ENCODE assay signal across 20 cellular contexts in genomic region chr9:36950389-36950788, GRCh38.
"Had no signal": no experiment of that assay in that cellular context is flagged by ENCODE, and none has a peak within 500 bp of the region (broad histone marks: within the 10 kb centered on the region; RNA-seq: fewer than 3 reads in every experiment).

No MANE protein-coding gene starts in this region.

- DNase-seq: activated CD4-positive, alpha-beta T cell treated with anti-CD3 and anti-CD28 coated beads for 4 hours; activated CD4-positive, alpha-beta T cell treated with anti-CD3 and anti-CD28 coated beads, Interleukin-2, amount 50 U/mL, for 48 hours; activated gamma-delta T cell; activated naive CD4-positive, alpha-beta T cell treated with anti-CD3 and anti-CD28 coated beads, Interleukin-2, amount 50 U/mL, for 16 hours; activated naive CD8-positive, alpha-beta T cell treated with anti-CD3 and anti-CD28 coated beads, Interleukin-2, amount 50 U/mL, for 24 hours; activated T-cell treated with anti-CD3 and anti-CD28 coated beads, Interleukin-2, amount 50 U/mL, for 72 hours; erythroblast; foreskin fibroblast; left ventricle myocardium superior; mammary epithelial cell; mucosa of descending colon; nucleus accumbens; right cardiac atrium; stimulated activated CD4-positive, alpha-beta T cell treated with anti-CD3 and anti-CD28 coated beads, Interleukin-12 subunit alpha, Interleukin-12 subunit beta, amount 100 ng/mL, for 4 hours; stimulated activated CD4-positive, alpha-beta T cell treated with anti-CD3 and anti-CD28 coated beads, Interleukin-4, amount 100 ng/mL, for 4 hours; stimulated activated naive CD8-positive, alpha-beta T cell treated with anti-CD3 and anti-CD28 coated beads, Interleukin-15, amount 100 ng/mL, for 72 hours; T-helper 9 cell had no signal

- H3K27ac Mint-ChIP-seq: activated naive CD8-positive, alpha-beta T cell treated with anti-CD3 and anti-CD28 coated beads, Interleukin-2, amount 50 U/mL, for 24 hours; activated T-cell treated with anti-CD3 and anti-CD28 coated beads, Interleukin-2, amount 50 U/mL, for 72 hours had no signal

- H3K4me1 ChIP-seq: parathyroid adenoma, tibial artery had no signal

- H3K4me3 ChIP-seq: cardiac muscle cell, mucosa of descending colon, tibial artery had no signal

- H3K4me1 Mint-ChIP-seq: stimulated activated naive CD8-positive, alpha-beta T cell treated with anti-CD3 and anti-CD28 coated beads, Interleukin-15, amount 100 ng/mL, for 72 hours had no signal

- H3K9me3 Mint-ChIP-seq: activated naive CD8-positive, alpha-beta T cell treated with anti-CD3 and anti-CD28 coated beads, Interleukin-2, amount 50 U/mL, for 24 hours; activated T-cell treated with anti-CD3 and anti-CD28 coated beads, Interleukin-2, amount 50 U/mL, for 72 hours; stimulated activated naive CD8-positive, alpha-beta T cell treated with anti-CD3 and anti-CD28 coated beads, Interleukin-15, amount 100 ng/mL, for 72 hours had no signal

- H3K36me3 ChIP-seq: cardiac muscle cell, tibial artery had no signal

- ATAC-seq: activated naive CD8-positive, alpha-beta T cell treated with anti-CD3 and anti-CD28 coated beads, Interleukin-2, amount 50 U/mL, for 24 hours; activated T-cell treated with anti-CD3 and anti-CD28 coated beads, Interleukin-2, amount 50 U/mL, for 72 hours; left ventricle myocardium superior; mucosa of descending colon; right cardiac atrium; stimulated activated naive CD8-positive, alpha-beta T cell treated with anti-CD3 and anti-CD28 coated beads, Interleukin-15, amount 100 ng/mL, for 72 hours had no signal

- H3K4me3 Mint-ChIP-seq: activated naive CD8-positive, alpha-beta T cell treated with anti-CD3 and anti-CD28 coated beads, Interleukin-2, amount 50 U/mL, for 24 hours; activated T-cell treated with anti-CD3 and anti-CD28 coated beads, Interleukin-2, amount 50 U/mL, for 72 hours; stimulated activated naive CD8-positive, alpha-beta T cell treated with anti-CD3 and anti-CD28 coated beads, Interleukin-15, amount 100 ng/mL, for 72 hours had no signal

- H3K9me3 ChIP-seq: mucosa of descending colon, tibial artery had no signal
